ENCODE assay signal across 13 cellular contexts in the genomic region with DNA sequence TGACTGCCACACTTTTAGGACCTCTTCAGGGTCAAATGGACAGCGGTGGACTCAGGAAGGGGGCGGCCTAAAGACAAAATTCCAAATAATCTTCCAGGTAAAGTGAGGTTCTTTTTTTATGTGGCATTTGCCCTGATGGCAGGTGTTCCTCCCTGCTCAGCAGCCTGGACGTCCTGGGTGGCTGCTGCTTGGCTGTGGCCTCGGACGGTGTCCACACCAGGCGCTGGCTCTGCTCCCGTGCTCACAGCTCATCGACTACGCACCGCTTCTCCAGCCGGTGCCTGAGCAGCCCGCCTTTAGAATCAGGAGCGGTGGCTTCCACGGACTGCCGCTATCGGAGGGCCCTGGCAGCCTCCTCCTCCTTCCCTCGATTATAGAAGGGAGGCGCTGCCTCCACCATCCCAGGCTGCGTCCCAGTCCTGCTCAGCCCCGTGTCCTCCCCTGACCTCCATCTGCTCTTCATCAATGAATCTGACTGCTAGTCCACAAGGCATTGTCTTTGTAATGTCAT.
"Had no signal": no experiment of that assay in that cellular context is flagged by ENCODE, and none has a peak within 500 bp of the region (broad histone marks: within the 10 kb centered on the region; RNA-seq: fewer than 3 reads in every experiment).

No MANE protein-coding gene starts in this region.

- H3K27me3 ChIP-seq: upper lobe of right lung had no signal

- DNase-seq: activated CD4-positive, alpha-beta T cell treated with anti-CD3 and anti-CD28 coated beads, Interleukin-2, amount 50 U/mL, for 1 hour; activated naive CD4-positive, alpha-beta T cell treated with anti-CD3 and anti-CD28 coated beads for 36 hours; glutamatergic neuron; mucosa of descending colon; naive thymus-derived CD8-positive, alpha-beta T cell; T-cell; T-helper 9 cell; upper lobe of right lung had no signal

- ATAC-seq: activated CD4-positive, CD25-positive, alpha-beta regulatory T cell treated with anti-CD3 and anti-CD28 coated beads, Interleukin-2, amount 50 U/mL, for 24 hours; esophagus mucosa; mucosa of descending colon; naive thymus-derived CD8-positive, alpha-beta T cell; T-cell; upper lobe of right lung had no signal

- H3K9me3 ChIP-seq: mucosa of descending colon, thoracic aorta, upper lobe of right lung had no signal

- H3K27ac ChIP-seq: parathyroid adenoma, thoracic aorta had no signal

- H3K4me3 ChIP-seq: mucosa of descending colon, smooth muscle cell, thoracic aorta, upper lobe of right lung had no signal

- H3K4me1 ChIP-seq: parathyroid adenoma had no signal

- H3K36me3 ChIP-seq: thoracic aorta, upper lobe of right lung had no signal
